ENCODE assay signal across 17 cellular contexts in genomic region chr4:67521506-67521905, GRCh38. TPM values are rescaled to one million over a fixed set of nuclear protein-coding genes. Genes with fewer than 3 reads are reported as not detected.
DNase-seq lines count a peak whose midpoint lies in the region; ATAC-seq, FAIRE-seq and TF ChIP-seq lines count a peak whose summit lies in the region.
"Had no signal": no experiment of that assay in that cellular context is flagged by ENCODE, and none has a peak within 500 bp of the region (broad histone marks: within the 10 kb centered on the region; RNA-seq: fewer than 3 reads in every experiment).

No MANE protein-coding gene starts in this region.

- H3K4me1 Mint-ChIP-seq in WTC11: no peaks in the 10 kb centered on the region; the same call in 1 of the 2 replicates

- no peak for FAIRE-seq in GM12878 (lab: Jason Lieb, UNC)

- no peak overlapping the region for H3K27ac Mint-ChIP-seq in WTC11
- H3K27ac Mint-ChIP-seq: IgD-negative memory B cell had no signal

- intact Hi-C loops in GM12878 (cut with micrococcal nuclease; ENCODE audit: unreplicated experiment): no loop called here

- no peak overlapping the region for H3K27ac ChIP-seq in GM12878 (ENCODE audit: control insufficient read depth, insufficient read depth)
- H3K27ac ChIP-seq: 22Rv1, tibial nerve had no signal

- in situ Hi-C loops in GM12878 (cut with MboI): no loop called here

- RAD21 ChIA-PET in GM12878 (lab: Charles Lee; ENCODE audit: unreplicated experiment): no interaction called here

- no peak for TF ChIP-seq POLR2A in GM12878 (IDR thresholded peaks at IDR 0.05; ENCODE audit: low read depth, low read length)

- H3K4me3 Mint-ChIP-seq in WTC11: no peak overlapping the region
- H3K4me3 Mint-ChIP-seq: IgD-negative memory B cell had no signal

- no peak overlapping the region for H3K9ac ChIP-seq in GM12878 (ENCODE audit: control insufficient read depth, insufficient read depth, low read length)

- TF ChIP-seq CTCF in GM12878 (IDR thresholded peaks at IDR 0.05 in 2 of 3, conservative IDR thresholded peaks at IDR 0.05 in 1 of 3; ENCODE audit: control insufficient read depth in 2 of 3, extremely low read depth in 1 of 3, insufficient read depth in 1 of 3, low read depth in 3 of 3, low read length in 3 of 3) (no peak), WTC11 (IDR thresholded peaks at IDR 0.05) (no peak)

- POLR2A ChIA-PET in GM12878 (lab: Charles Lee): no interaction called here
- POLR2A ChIA-PET in WTC11 (lab: Charles Lee): no interaction called here

- H3K9me3 ChIP-seq in GM12878 (replicated peaks; ENCODE audit: control insufficient read depth, insufficient read depth, low read length): no peaks in the 10 kb centered on the region
- H3K9me3 ChIP-seq: tibial nerve had no signal

- H3K36me3 ChIP-seq in GM12878 (ENCODE audit: control insufficient read depth in 2 of 2, insufficient read depth in 2 of 2, low read length in 1 of 2): peaks cover 3% of the 10 kb centered on the region in 2 experiments; a peak in 3 of 4 replicates

- TF ChIP-seq RAD21 in GM12878 (IDR thresholded peaks at IDR 0.05; ENCODE audit: insufficient read depth, low read depth, low read length): no peak

- CTCF ChIA-PET in GM12878 (lab: Yijun Ruan, JAX) (no interaction called here), WTC11 (lab: Charles Lee) (no interaction called here)

- H3K27me3 ChIP-seq in GM12878 (replicated peaks in 1 of 2; ENCODE audit: control insufficient read depth in 2 of 2, insufficient read depth in 2 of 2, low read length in 1 of 2): no peaks in the 10 kb centered on the region
- H3K27me3 ChIP-seq: tibial nerve had no signal

- H3K4me1 ChIP-seq in GM12878 (ENCODE audit: control insufficient read depth, insufficient read depth, low read length): no peaks in the 10 kb centered on the region

- H4K20me1 ChIP-seq in GM12878 (ENCODE audit: control insufficient read depth, insufficient read depth): no peaks in the 10 kb centered on the region

- no peaks in the 10 kb centered on the region for H3K27me3 Mint-ChIP-seq in WTC11 (ENCODE audit: low read depth)
- H3K27me3 Mint-ChIP-seq: IgD-negative memory B cell had no signal

- no peak overlapping the region for H2AFZ ChIP-seq in GM12878 (ENCODE audit: control insufficient read depth, low read depth, low read length)

- peak; percentile 71 to 76 for ATAC-seq in activated CD4-positive, CD25-positive, alpha-beta regulatory T cell treated with anti-CD3 and anti-CD28 coated beads, Interleukin-2, amount 50 U/mL, for 24 hours
- peak; percentile 56 for ATAC-seq in GM21529 (IDR thresholded peaks at IDR 0.05; ENCODE audit: unreplicated experiment)
- ATAC-seq in HG03280 (IDR thresholded peaks at IDR 0.05; ENCODE audit: unreplicated experiment): peak; percentile 91
- ATAC-seq in GM12878: peak; percentile 62
- ATAC-seq in WTC11: no peak

- no peaks in the 10 kb centered on the region for H3K36me3 Mint-ChIP-seq in WTC11

- BruUV-seq in GM12878 (replicated peaks; lab: Mats Ljungman, UMichigan): no TSS peak

- no peak for TF ChIP-seq EP300 in GM12878 (IDR thresholded peaks at IDR 0.05; ENCODE audit: borderline replicate concordance in 1 of 2, control insufficient read depth in 1 of 2, low read depth in 2 of 2, low read length in 2 of 2)

- H3K9me3 Mint-ChIP-seq in WTC11: no peaks in the 10 kb centered on the region
- H3K9me3 Mint-ChIP-seq: IgD-negative memory B cell had no signal

- peaks cover 12% of the 10 kb centered on the region for H3K79me2 ChIP-seq in GM12878 (ENCODE audit: control insufficient read depth, insufficient read depth, low read length)

- SMC1A ChIA-PET in GM12878 (lab: Charles Lee; ENCODE audit: uncharacterized antibody, unreplicated experiment): no interaction called here

- DNase-seq in activated CD4-positive, CD25-positive, alpha-beta regulatory T cell (lab: John Stamatoyannopoulos, UW): no peak
- DNase-seq in GM12878 (ENCODE audit: low read depth, low spot score) (no peak), NCI-H2029 (lab: John Stamatoyannopoulos, UW) (no peak), WTC11 (ENCODE audit: low spot score) (no peak), NCI-H69 (lab: John Stamatoyannopoulos, UW) (no peak)
- DNase-seq: hippocampal formation, NCI-H146, NCI-H748 treated with DMSO at 0.1 percent for 48 hours, SHP77 had no signal

- no peak overlapping the region for H3K4me2 ChIP-seq in GM12878 (ENCODE audit: control insufficient read depth, insufficient read depth)

- WGBS in GM12878 (ENCODE audit: insufficient coverage, insufficient replicate concordance, low lambda C conversion rate, missing lambda C conversion rate): 17% methylated on average over 1 of the region's 1 CpG

- H3K4me3 ChIP-seq in GM12878: no peak overlapping the region
- H3K4me3 ChIP-seq: tibial nerve had no signal

TF ChIP-seq in GM12878, 131 proteins besides CTCF, POLR2A, EP300 and RAD21:
- no peak for TF ChIP-seq EED (IDR thresholded peaks at IDR 0.05; ENCODE audit: low read depth)
- TF ChIP-seq JUNB (IDR thresholded peaks at IDR 0.05): peak; percentile 28; the same call in 1 of the 2 replicates

TF ChIP-seq in WTC11, 78 proteins besides CTCF, POLR2A, EP300 and RAD21:
- TF ChIP-seq CREB1 (CRISPR knock-in tag; IDR thresholded peaks at IDR 0.05): no peak

RNA-seq across cellular contexts. Expression of gene CENPC, which starts 23.8 kb away (rescaled TPM):
- 131 and 152 TPM in 2 replicates for total RNA-seq in GM12878 (2013; cell fraction: nucleolus; rRNA removed)
- total RNA-seq in GM12878 (2014; rRNA removed) (16.8 and 21.8 TPM in 2 replicates), GM12878 (2014; rRNA removed; fragmentation: Illumina TruSeq; extraction: Trizol) (34.9 and 38.1 TPM in 2 replicates), GM12878 (2021) (18.9 and 20.8 TPM in 2 replicates), WTC11 (2021) (17.7 to 20.3 TPM (median 19.1 TPM) in 3 replicates)
- polyA plus RNA-seq in GM12878 (2011; ENCODE audit: low read depth): 5.0 TPM
- polyA plus RNA-seq in GM12878 (2011; rRNA removed) (19.9 and 35.3 TPM in 2 replicates), GM12878 (2014; fragmentation: Illumina TruSeq; extraction: Trizol) (28.2 and 31.8 TPM in 2 replicates), GM12878 (2014; fragmentation: Nextera tagmentation; extraction: Ambion mirVana) (10 to 100 TPM; 13.1 to 15.2 TPM), GM12878 (2014; rRNA removed) (13.1 and 17.6 TPM in 2 replicates), GM12878 (2016; fragmentation: Nextera tagmentation; extraction: Ambion mirVana) (10 to 100 TPM; 26.1 to 26.2 TPM)
- 4.1 TPM in 2 replicates for polyA plus RNA-seq in GM12878 (2011; cell fraction: cytosol; rRNA removed)
- 31.7 and 32.4 TPM in 2 replicates for polyA plus RNA-seq in GM12878 (2011; cell fraction: nucleus; rRNA removed)
- polyA plus RNA-seq in GM12878 (2012): 11.2 and 12.8 TPM in 2 replicates
- 12.3 and 15.9 TPM in 2 replicates for polyA minus RNA-seq in GM12878 (2011; rRNA and poly(A)+ RNA removed)
- polyA minus RNA-seq in GM12878 (2011; cell fraction: cytosol; rRNA and poly(A)+ RNA removed): 4.1 and 9.8 TPM in 2 replicates
- 34.6 and 53.7 TPM in 2 replicates for polyA minus RNA-seq in GM12878 (2011; cell fraction: nucleus; rRNA and poly(A)+ RNA removed)

RNA-seq across cellular contexts. Expression of gene STAP1, which starts 37.0 kb away (rescaled TPM):
- 6.5 and 7.1 TPM in 2 replicates for total RNA-seq in GM12878 (2013; cell fraction: nucleolus; rRNA removed)
- total RNA-seq in GM12878 (2014; rRNA removed): 8.7 and 12.1 TPM in 2 replicates
- total RNA-seq in GM12878 (2014; rRNA removed; fragmentation: Illumina TruSeq; extraction: Trizol): 16.1 and 18.3 TPM in 2 replicates
- 8.1 and 10.2 TPM in 2 replicates for total RNA-seq in GM12878 (2021)
- polyA plus RNA-seq in GM12878 (2011; ENCODE audit: low read depth): 5.5 TPM
- polyA plus RNA-seq in GM12878 (2011; rRNA removed): 8.6 and 13.6 TPM in 2 replicates
- 2.8 TPM in 2 replicates for polyA plus RNA-seq in GM12878 (2011; cell fraction: cytosol; rRNA removed)
- polyA plus RNA-seq in GM12878 (2011; cell fraction: nucleus; rRNA removed): 3.6 and 4.2 TPM in 2 replicates
- polyA plus RNA-seq in GM12878 (2012): 13.2 and 15.0 TPM in 2 replicates
- 14.8 and 22.7 TPM in 2 replicates for polyA plus RNA-seq in GM12878 (2014; fragmentation: Illumina TruSeq; extraction: Trizol)
- polyA plus RNA-seq in GM12878 (2014; fragmentation: Nextera tagmentation; extraction: Ambion mirVana): 10 to 100 TPM; 16.3 to 19.4 TPM
- 7.2 and 8.7 TPM in 2 replicates for polyA plus RNA-seq in GM12878 (2014; rRNA removed)
- 1 to 10 TPM; 4.6 to 5.2 TPM for polyA plus RNA-seq in GM12878 (2016; fragmentation: Nextera tagmentation; extraction: Ambion mirVana)
- polyA minus RNA-seq in GM12878 (2011; rRNA and poly(A)+ RNA removed): 1.3 and 3.1 TPM in 2 replicates
- polyA minus RNA-seq in GM12878 (2011; cell fraction: cytosol; rRNA and poly(A)+ RNA removed): 1.9 and 3.8 TPM in 2 replicates
- polyA minus RNA-seq in GM12878 (2011; cell fraction: nucleus; rRNA and poly(A)+ RNA removed): 0.85 and 1.1 TPM in 2 replicates
- total RNA-seq in WTC11 (2021): not detected in 3 replicates
- total RNA-seq: chondrocyte had no signal
- polyA plus RNA-seq: neural cell had no signal
